Comparison of ENCODE assay signal across 1 cellular context in genomic region chr3:99833833-99834583, GRCh38.
TF ChIP-seq lines count a peak whose summit lies in the region.

No MANE protein-coding gene starts in this region.

TF ChIP-seq in IMR-90, 13 proteins besides CTCF, POLR2A, EP300 and RAD21:
- TF ChIP-seq NFE2L2 (IDR thresholded peaks at IDR 0.05; ENCODE audit: low read depth, low read length) (no peak), USF2 (IDR thresholded peaks at IDR 0.05; ENCODE audit: low read depth, low read length) (no peak), FOS (IDR thresholded peaks at IDR 0.05; ENCODE audit: low read depth, low read length) (no peak), MAZ (IDR thresholded peaks at IDR 0.05; ENCODE audit: borderline replicate concordance, low read depth, low read length) (no peak)
